Comparison of ENCODE assay signal across 10 cellular contexts in genomic region chr7:73831656-73832579, GRCh38. TPM values are rescaled to one million over a fixed set of nuclear protein-coding genes. Genes with fewer than 3 reads are reported as not detected.
DNase-seq lines count a peak whose midpoint lies in the region; ATAC-seq and TF ChIP-seq lines count a peak whose summit lies in the region.
"Had no signal": no experiment of that assay in that cellular context is flagged by ENCODE, and none has a peak within 500 bp of the region (broad histone marks: within the 10 kb centered on the region; RNA-seq: fewer than 3 reads in every experiment).

No MANE protein-coding gene starts in this region.

- H3K27me3 Mint-ChIP-seq in activated T-cell treated with anti-CD3 and anti-CD28 coated beads, Interleukin-2, amount 50 U/mL, for 4 hours (ENCODE audit: low read depth): peaks cover 2% of the 10 kb centered on the region

- no peaks in the 10 kb centered on the region for H3K36me3 ChIP-seq in upper lobe of right lung
- H3K36me3 ChIP-seq: right lobe of liver had no signal

- intact Hi-C loops in left colon (cut with DNase I, micrococcal nuclease) (no loop called here), upper lobe of right lung (cut with DNase I) (no loop called here)

- peak; percentile 39 for DNase-seq in NCI-H2227 treated with DMSO at 0.1 percent for 48 hours (lab: John Stamatoyannopoulos, UW)
- DNase-seq in NCI-H2227 (lab: John Stamatoyannopoulos, UW; ENCODE audit: unreplicated experiment): no peak
- DNase-seq in SHP77 treated with DMSO at 0.1 percent for 48 hours (lab: John Stamatoyannopoulos, UW): peak; percentile 69
- DNase-seq in left colon: peak; percentile 84 to 88
- DNase-seq in upper lobe of right lung: peak; percentile 94
- DNase-seq in activated T-cell treated with anti-CD3 and anti-CD28 coated beads, Interleukin-2, amount 50 U/mL, for 4 hours: no peak
- DNase-seq: right lobe of liver had no signal

- TF ChIP-seq CTCF in upper lobe of right lung (IDR thresholded peaks at IDR 0.05): no peak

- no peaks in the 10 kb centered on the region for H3K36me3 Mint-ChIP-seq in activated T-cell treated with anti-CD3 and anti-CD28 coated beads, Interleukin-2, amount 50 U/mL, for 4 hours (ENCODE audit: insufficient read depth)

- H3K4me1 Mint-ChIP-seq in activated T-cell treated with anti-CD3 and anti-CD28 coated beads, Interleukin-2, amount 50 U/mL, for 4 hours (ENCODE audit: low read depth): peaks cover 19% of the 10 kb centered on the region

- ATAC-seq in left colon (peak; percentile 18), upper lobe of right lung (peak; percentile 74), GM19463 (IDR thresholded peaks at IDR 0.05; ENCODE audit: unreplicated experiment) (no peak), GM19397 (IDR thresholded peaks at IDR 0.05; ENCODE audit: unreplicated experiment) (no peak)
- no peak for ATAC-seq in activated T-cell treated with anti-CD3 and anti-CD28 coated beads, Interleukin-2, amount 50 U/mL, for 4 hours

- H3K27ac ChIP-seq in upper lobe of right lung: peak overlapping the region; percentile 87
- H3K27ac ChIP-seq: right lobe of liver had no signal

- H3K4me3 Mint-ChIP-seq in activated T-cell treated with anti-CD3 and anti-CD28 coated beads, Interleukin-2, amount 50 U/mL, for 4 hours: no peak overlapping the region

- peaks cover 10% of the 10 kb centered on the region for H3K4me1 ChIP-seq in upper lobe of right lung

- no peaks in the 10 kb centered on the region for H3K27me3 ChIP-seq in upper lobe of right lung
- H3K27me3 ChIP-seq: right lobe of liver had no signal

- no peaks in the 10 kb centered on the region for H3K9me3 Mint-ChIP-seq in activated T-cell treated with anti-CD3 and anti-CD28 coated beads, Interleukin-2, amount 50 U/mL, for 4 hours

- peak overlapping the region; percentile 57 for H3K4me3 ChIP-seq in upper lobe of right lung
- H3K4me3 ChIP-seq: right lobe of liver had no signal

- no peaks in the 10 kb centered on the region for H3K9me3 ChIP-seq in upper lobe of right lung
- H3K9me3 ChIP-seq: right lobe of liver had no signal

RNA-seq across cellular contexts. Expression of gene CLDN4, which starts 1.1 kb away (rescaled TPM):
- total RNA-seq in left colon: 1,000 to 10,000 TPM; 1,078 to 1,246 TPM
- total RNA-seq in upper lobe of right lung: 103 TPM
- under 1 TPM; 0.24 to 0.56 (median 0.32) TPM for total RNA-seq in activated T-cell treated with anti-CD3 and anti-CD28 coated beads, Interleukin-2, amount 50 U/mL, for 4 hours

RNA-seq across cellular contexts. Expression of gene METTL27, which starts 10.4 kb away (rescaled TPM):
- 1 to 10 TPM; 3.7 to 3.8 TPM for total RNA-seq in left colon
- total RNA-seq in upper lobe of right lung: 2.3 TPM
- total RNA-seq in activated T-cell treated with anti-CD3 and anti-CD28 coated beads, Interleukin-2, amount 50 U/mL, for 4 hours: under 1 TPM in 2 of 3 donors, not detected in 1; 0.41 to 0.69 TPM

RNA-seq across cellular contexts. Expression of gene TMEM270, which starts 29.0 kb away (rescaled TPM):
- total RNA-seq in left colon (not detected), upper lobe of right lung (not detected)
- not detected for total RNA-seq in activated T-cell treated with anti-CD3 and anti-CD28 coated beads, Interleukin-2, amount 50 U/mL, for 4 hours
- total RNA-seq: right lobe of liver, subcutaneous adipose tissue had no signal

Comparison
In these comparisons a context has a peak if more than half of its experiments do, and no peak if none do; other contexts are left out.
1. DNase-seq: peak in NCI-H2227 treated with DMSO at 0.1 percent for 48 hours (single experiment), SHP77 treated with DMSO at 0.1 percent for 48 hours (single experiment), left colon (2 of 2) and upper lobe of right lung (single experiment); none in NCI-H2227 (single experiment) and activated T-cell treated with anti-CD3 and anti-CD28 coated beads, Interleukin-2, amount 50 U/mL, for 4 hours (single experiment).
2. ATAC-seq: peak in left colon (single experiment) and upper lobe of right lung (single experiment); none in GM19463 (single experiment), GM19397 (single experiment) and activated T-cell treated with anti-CD3 and anti-CD28 coated beads, Interleukin-2, amount 50 U/mL, for 4 hours (0 of 2).
3. RNA of gene CLDN4, which starts 1.1 kb away (total RNA-seq): 1,078 to 1,246 TPM in left colon and 103 TPM in upper lobe of right lung (single experiment); 0.24 to 0.56 TPM in activated T-cell treated with anti-CD3 and anti-CD28 coated beads, Interleukin-2, amount 50 U/mL, for 4 hours; every median in the first group is over 10 times any median in the second.